31 cellular contexts compared by ENCODE assay signal in genomic region chr17:67412057-67412456, GRCh38. TPM values are rescaled to one million over a fixed set of nuclear protein-coding genes. Genes with fewer than 3 reads are reported as not detected.
DNase-seq lines count a peak whose midpoint lies in the region; ATAC-seq and TF ChIP-seq lines count a peak whose summit lies in the region.
"Had no signal": no experiment of that assay in that cellular context is flagged by ENCODE, and none has a peak within 500 bp of the region (broad histone marks: within the 10 kb centered on the region; RNA-seq: fewer than 3 reads in every experiment).

No MANE protein-coding gene starts in this region.

- no peak overlapping the region for H3K4me3 Mint-ChIP-seq in activated T-cell treated with anti-CD3 and anti-CD28 coated beads, Interleukin-2, amount 50 U/mL, for 24 hours
- no peak overlapping the region for H3K4me3 Mint-ChIP-seq in CD4-positive, alpha-beta memory T cell
- H3K4me3 Mint-ChIP-seq in naive thymus-derived CD8-positive, alpha-beta T cell: peak overlapping the region in 3 of 10 donors; percentile 9 to 52 (median 39)
- H3K4me3 Mint-ChIP-seq: activated naive CD4-positive, alpha-beta T cell treated with anti-CD3 and anti-CD28 coated beads, Interleukin-2, amount 10 ng/mL, durations not matched to agents 7 days and 5 days; activated T-cell treated with anti-CD3 and anti-CD28 coated beads, Interleukin-2, amount 50 U/mL, for 72 hours; HFFc6; IgD-negative memory B cell had no signal

- intact Hi-C loops in CD4-positive, alpha-beta memory T cell (cut with micrococcal nuclease): no loop called here
- intact Hi-C loops in colonic mucosa (cut with DNase I): no loop called here

- no peak overlapping the region for H3K4me3 ChIP-seq in CD4-positive, alpha-beta memory T cell (ENCODE audit: low read length in 2 of 2)
- no peak overlapping the region for H3K4me3 ChIP-seq in colonic mucosa
- H3K4me3 ChIP-seq: GM12878, heart right ventricle, lower lobe of right lung, pancreas, SJSA1, skin epidermis, testis had no signal

- peaks cover 68% of the 10 kb centered on the region for H3K4me1 Mint-ChIP-seq in activated T-cell treated with anti-CD3 and anti-CD28 coated beads, Interleukin-2, amount 50 U/mL, for 24 hours (ENCODE audit: low read depth)
- peaks cover 34 to 72% (median 53%) of the 10 kb centered on the region in 4 donors for H3K4me1 Mint-ChIP-seq in CD4-positive, alpha-beta memory T cell
- H3K4me1 Mint-ChIP-seq in naive thymus-derived CD8-positive, alpha-beta T cell: peaks cover 29 to 85% (median 74%) of the 10 kb centered on the region in 4 donors

- no peaks in the 10 kb centered on the region for H3K27me3 ChIP-seq in CD4-positive, alpha-beta memory T cell (ENCODE audit: insufficient read depth, low read length)
- no peaks in the 10 kb centered on the region for H3K27me3 ChIP-seq in colonic mucosa
- H3K27me3 ChIP-seq: heart right ventricle, pancreas, SJSA1, testis had no signal

- POLR2A ChIA-PET in CD4-positive, alpha-beta memory T cell (lab: Charles Lee; ENCODE audit: partially characterized antibody): interaction anchor here (0.9 to 2.0 kb wide), 7 partner anchors 9 to 305 kb away, joined by 3 to 5 read pairs (median 3); no protein-coding TSS in a partner anchor
- POLR2A ChIA-PET in naive thymus-derived CD8-positive, alpha-beta T cell (lab: Charles Lee): interaction anchor here (2.5 kb wide), 1 partner anchor 29 kb away, joined by 10 read pairs; no protein-coding TSS in a partner anchor

- no peak overlapping the region for H3K9ac ChIP-seq in colonic mucosa (ENCODE audit: low read depth in 2 of 2, low read length in 2 of 2)

- no peak for DNase-seq in activated T-cell treated with anti-CD3 and anti-CD28 coated beads, Interleukin-2, amount 50 U/mL, for 24 hours
- no peak for DNase-seq in activated T-cell treated with anti-CD3 and anti-CD28 coated beads, Interleukin-2, amount 50 U/mL, for 1 hour
- DNase-seq in CD4-positive, alpha-beta memory T cell: no peak
- DNase-seq in colonic mucosa: no peak
- no peak for DNase-seq in naive thymus-derived CD8-positive, alpha-beta T cell
- no peak for DNase-seq in mucosa of gallbladder (ENCODE audit: low spot score)
- DNase-seq: activated CD4-positive, alpha-beta T cell treated with anti-CD3 and anti-CD28 coated beads for 4 hours; activated naive CD4-positive, alpha-beta T cell treated with anti-CD3 and anti-CD28 coated beads, Interleukin-2, amount 10 ng/mL, durations not matched to agents 7 days and 5 days; activated T-cell treated with anti-CD3 and anti-CD28 coated beads, Interleukin-2, amount 50 U/mL, for 72 hours; cortex of kidney; effector memory CD4-positive, alpha-beta T cell; foreskin fibroblast; heart right ventricle; HFFc6; lower lobe of right lung; NCI-H1436 treated with DMSO at 0.1 percent for 48 hours; NCI-H2107; NCI-H345; NCI-H748 treated with DMSO at 0.1 percent for 48 hours; pancreas; retina; stimulated activated naive CD4-positive, alpha-beta T cell; testis; WERI-Rb-1 had no signal

- no peak overlapping the region for H3K27ac ChIP-seq in CD4-positive, alpha-beta memory T cell (ENCODE audit: low read depth, low read length)
- peak overlapping the region; percentile 15 for H3K27ac ChIP-seq in colonic mucosa
- H3K27ac ChIP-seq: heart right ventricle, lower lobe of right lung, pancreas, SJSA1, skin epidermis, testis, WERI-Rb-1 had no signal

- CTCF ChIA-PET in CD4-positive, alpha-beta memory T cell (lab: Charles Lee; ENCODE audit: partially characterized antibody): interaction anchor here (0.9 kb wide), 1 partner anchor 13 kb away, joined by 5 read pairs; no protein-coding TSS in a partner anchor

- H3K9me3 ChIP-seq in CD4-positive, alpha-beta memory T cell (ENCODE audit: control insufficient read depth in 1 of 2, low read length in 2 of 2): no peaks in the 10 kb centered on the region
- no peaks in the 10 kb centered on the region for H3K9me3 ChIP-seq in colonic mucosa
- H3K9me3 ChIP-seq: lower lobe of right lung, pancreas, testis had no signal

- no peaks in the 10 kb centered on the region for H3K27me3 Mint-ChIP-seq in activated T-cell treated with anti-CD3 and anti-CD28 coated beads, Interleukin-2, amount 50 U/mL, for 24 hours
- no peaks in the 10 kb centered on the region for H3K27me3 Mint-ChIP-seq in CD4-positive, alpha-beta memory T cell
- H3K27me3 Mint-ChIP-seq in naive thymus-derived CD8-positive, alpha-beta T cell: no peaks in the 10 kb centered on the region
- H3K27me3 Mint-ChIP-seq: activated naive CD4-positive, alpha-beta T cell treated with anti-CD3 and anti-CD28 coated beads, Interleukin-2, amount 10 ng/mL, durations not matched to agents 7 days and 5 days; IgD-negative memory B cell had no signal

- no peak for TF ChIP-seq CTCF in colonic mucosa (IDR thresholded peaks at IDR 0.05)

- H3K36me3 ChIP-seq in CD4-positive, alpha-beta memory T cell (ENCODE audit: insufficient read depth, low read length): no peaks in the 10 kb centered on the region
- H3K36me3 ChIP-seq in colonic mucosa: no peaks in the 10 kb centered on the region
- H3K36me3 ChIP-seq: heart right ventricle, lower lobe of right lung, pancreas, SJSA1, WERI-Rb-1 had no signal

- ATAC-seq in naive thymus-derived CD8-positive, alpha-beta T cell: no peak
- ATAC-seq in GM21529 (IDR thresholded peaks at IDR 0.05; ENCODE audit: unreplicated experiment) (no peak), HG03442 (IDR thresholded peaks at IDR 0.05; ENCODE audit: unreplicated experiment) (no peak)
- ATAC-seq: activated T-cell treated with anti-CD3 and anti-CD28 coated beads, Interleukin-2, amount 50 U/mL, for 72 hours; esophagus mucosa; GM12878; heart right ventricle had no signal

- peaks cover 18% of the 10 kb centered on the region for H3K4me1 ChIP-seq in CD4-positive, alpha-beta memory T cell (ENCODE audit: insufficient read depth, low read length)
- no peaks in the 10 kb centered on the region for H3K4me1 ChIP-seq in colonic mucosa
- H3K4me1 ChIP-seq: pancreas, SJSA1 had no signal

- peak overlapping the region; percentile 50 for H3K27ac Mint-ChIP-seq in activated T-cell treated with anti-CD3 and anti-CD28 coated beads, Interleukin-2, amount 50 U/mL, for 24 hours
- H3K27ac Mint-ChIP-seq in CD4-positive, alpha-beta memory T cell: peak overlapping the region in 4 of 7 donors; percentile 32 to 73 (median 56)
- peak overlapping the region in 9 of 10 donors; percentile 13 to 91 (median 83) for H3K27ac Mint-ChIP-seq in naive thymus-derived CD8-positive, alpha-beta T cell
- H3K27ac Mint-ChIP-seq: activated naive CD4-positive, alpha-beta T cell treated with anti-CD3 and anti-CD28 coated beads, Interleukin-2, amount 10 ng/mL, durations not matched to agents 7 days and 5 days; activated T-cell treated with anti-CD3 and anti-CD28 coated beads, Interleukin-2, amount 50 U/mL, for 72 hours; HFFc6; IgD-negative memory B cell had no signal

- H3K9me3 Mint-ChIP-seq in activated T-cell treated with anti-CD3 and anti-CD28 coated beads, Interleukin-2, amount 50 U/mL, for 24 hours: peaks cover 9% of the 10 kb centered on the region
- H3K9me3 Mint-ChIP-seq in CD4-positive, alpha-beta memory T cell: peaks cover 0 to 3% (median 0%) of the 10 kb centered on the region in 8 donors
- H3K9me3 Mint-ChIP-seq in naive thymus-derived CD8-positive, alpha-beta T cell: peaks cover 0 to 1% (median 0%) of the 10 kb centered on the region in 9 donors
- H3K9me3 Mint-ChIP-seq: activated T-cell treated with anti-CD3 and anti-CD28 coated beads, Interleukin-2, amount 50 U/mL, for 72 hours had no signal

- peaks cover 15% of the 10 kb centered on the region for H3K36me3 Mint-ChIP-seq in activated T-cell treated with anti-CD3 and anti-CD28 coated beads, Interleukin-2, amount 50 U/mL, for 24 hours (ENCODE audit: low read depth)
- H3K36me3 Mint-ChIP-seq in CD4-positive, alpha-beta memory T cell: peaks cover 3 to 24% of the 10 kb centered on the region in 2 donors
- peaks cover 5 to 25% (median 8%) of the 10 kb centered on the region in 3 donors for H3K36me3 Mint-ChIP-seq in naive thymus-derived CD8-positive, alpha-beta T cell
- H3K36me3 Mint-ChIP-seq: IgD-negative memory B cell had no signal

RNA-seq across cellular contexts. Expression of gene PITPNC1, which starts 35.0 kb away (rescaled TPM):
- 10 to 100 TPM; 68.4 to 71.2 TPM for total RNA-seq in CD4-positive, alpha-beta memory T cell
- 100 to 1,000 TPM; 109 to 124 TPM for polyA plus RNA-seq in CD4-positive, alpha-beta memory T cell
- total RNA-seq in colonic mucosa: 10 to 100 TPM; 10.8 to 20.4 TPM
- 100 to 1,000 TPM; 128 to 133 TPM for total RNA-seq in naive thymus-derived CD8-positive, alpha-beta T cell
- polyA plus RNA-seq in naive thymus-derived CD8-positive, alpha-beta T cell: 100 to 1,000 TPM; 119 to 159 (median 125) TPM
- total RNA-seq in mucosa of gallbladder: 35.0 TPM

RNA-seq across cellular contexts. Expression of gene PSMD12, which starts 45.7 kb away (rescaled TPM):
- total RNA-seq in CD4-positive, alpha-beta memory T cell: 10 to 100 TPM; 46.9 to 48.8 TPM
- 10 to 100 TPM; 34.5 to 49.8 TPM for polyA plus RNA-seq in CD4-positive, alpha-beta memory T cell
- 10 to 100 TPM; 39.4 to 51.1 TPM for total RNA-seq in colonic mucosa
- total RNA-seq in naive thymus-derived CD8-positive, alpha-beta T cell: 10 to 100 TPM; 44.6 to 45.4 TPM
- 10 to 100 TPM; 32.0 to 33.0 (median 32.5) TPM for polyA plus RNA-seq in naive thymus-derived CD8-positive, alpha-beta T cell
- total RNA-seq in mucosa of gallbladder: 34.4 TPM
